8 cellular contexts compared by ENCODE assay signal in genomic region chr11:72080326-72081183, GRCh38. TPM values are rescaled to one million over a fixed set of nuclear protein-coding genes. Genes with fewer than 3 reads are reported as not detected.
DNase-seq lines count a peak whose midpoint lies in the region; ATAC-seq and TF ChIP-seq lines count a peak whose summit lies in the region.

LRRC51 (plus strand) TSS chr11:72080850; CDS start chr11:72089084, 8,234 bp downstream.
NUMA1 (minus strand) TSS chr11:72080542; CDS start chr11:72035943, 44,599 bp downstream.

- TF ChIP-seq CTCF in GM10248 (IDR thresholded peaks at IDR 0.05; ENCODE audit: control extremely low read depth, extremely low read depth, low read depth, missing control alignments) (no peak), SK-N-SH (IDR thresholded peaks at IDR 0.05) (no peak), suprapubic skin (IDR thresholded peaks at IDR 0.05) (no peak)

- H3K27me3 Mint-ChIP-seq in activated naive CD4-positive, alpha-beta T cell treated with anti-CD3 and anti-CD28 coated beads, Interleukin-2, amount 50 U/mL, for 24 hours = no peaks in the 10 kb centered on the region

- H3K36me3 Mint-ChIP-seq in activated naive CD4-positive, alpha-beta T cell treated with anti-CD3 and anti-CD28 coated beads, Interleukin-2, amount 50 U/mL, for 24 hours = no peaks in the 10 kb centered on the region

- H3K4me1 ChIP-seq in SK-N-SH (ENCODE audit: control insufficient read depth in 1 of 2, insufficient read depth in 2 of 2, low read depth in 1 of 2, low read length in 1 of 2) (peaks cover 8 to 20% of the 10 kb centered on the region in 2 experiments; a peak in 3 of 4 replicates), suprapubic skin (peaks cover 48% of the 10 kb centered on the region)

- H3K4me3 ChIP-seq in SK-N-SH (ENCODE audit: low read depth in 2 of 2, low read length in 1 of 2) (peak within 1 kb of the TSS; percentile 70 to 78), suprapubic skin (peak within 1 kb of the TSS; percentile 66)

- H3K9me3 ChIP-seq in SK-N-SH (no peaks in the 10 kb centered on the region), suprapubic skin (no peaks in the 10 kb centered on the region)

- CTCF ChIA-PET in GM10248 (lab: Yijun Ruan, JAX) (interaction anchor here (1.1 to 2.3 kb wide), 4 partner anchors 10 to 65 kb away, joined by 4 to 35 read pairs (median 7); no protein-coding TSS in a partner anchor), SK-N-SH (lab: Yijun Ruan, JAX) (interaction anchor here (1.4 to 7.8 kb wide), 4 partner anchors 17 to 350 kb away, joined by 3 to 99 read pairs (median 5); no protein-coding TSS in a partner anchor)

- H3K36me3 ChIP-seq in SK-N-SH (replicated peaks in 1 of 2; ENCODE audit: control insufficient read depth in 1 of 2, insufficient read depth in 2 of 2, low read length in 1 of 2) (no peaks in the 10 kb centered on the region), suprapubic skin (no peaks in the 10 kb centered on the region)

- ATAC-seq in HG02610 (IDR thresholded peaks at IDR 0.05; ENCODE audit: unreplicated experiment) = peak; percentile 92

- H3K4me1 Mint-ChIP-seq in activated naive CD4-positive, alpha-beta T cell treated with anti-CD3 and anti-CD28 coated beads, Interleukin-2, amount 50 U/mL, for 24 hours = peaks cover 54% of the 10 kb centered on the region

- POLR2A ChIA-PET in GM10248 (lab: Yijun Ruan, JAX) = no interaction called here
- POLR2A ChIA-PET in SK-N-SH (lab: Yijun Ruan, JAX) = interaction anchor here (0.6 to 1.6 kb wide), 4 partner anchors 11 to 52 kb away, joined by 3 to 6 read pairs (median 3); no protein-coding TSS in a partner anchor

- peaks cover 46% of the 10 kb centered on the region for H3K79me2 ChIP-seq in SK-N-SH (ENCODE audit: insufficient read depth)

- H2AFZ ChIP-seq in SK-N-SH (ENCODE audit: low read depth) = peak within 1 kb of the TSS; percentile 88

- peak within 1 kb of the TSS; percentile 78 for H3K9ac ChIP-seq in SK-N-SH

- H4K20me1 ChIP-seq in SK-N-SH (ENCODE audit: insufficient read depth) = no peaks in the 10 kb centered on the region

- no peaks in the 10 kb centered on the region for H3K9me2 ChIP-seq in SK-N-SH

- no peaks in the 10 kb centered on the region for H3F3A ChIP-seq in SK-N-SH (replicated peaks; ENCODE audit: insufficient read depth)

- H3K27me3 ChIP-seq in SK-N-SH (ENCODE audit: insufficient read depth) (no peaks in the 10 kb centered on the region), suprapubic skin (no peaks in the 10 kb centered on the region)

- peak within 1 kb of the TSS; percentile 88 for H3K27ac ChIP-seq in SK-N-SH (ENCODE audit: low read depth in 2 of 2, low read length in 1 of 2)
- H3K27ac ChIP-seq in suprapubic skin = peak within 1 kb of the TSS; percentile 86

- H3K4me3 Mint-ChIP-seq in activated naive CD4-positive, alpha-beta T cell treated with anti-CD3 and anti-CD28 coated beads, Interleukin-2, amount 50 U/mL, for 24 hours = peak within 1 kb of the TSS; percentile 92

- TF ChIP-seq EP300 in SK-N-SH (IDR thresholded peaks at IDR 0.05; ENCODE audit: borderline replicate concordance in 1 of 2, low read depth in 1 of 2, low read length in 1 of 2) = no peak; a peak in 1 of 4 replicates
- TF ChIP-seq EP300 in suprapubic skin (IDR thresholded peaks at IDR 0.05) = no peak

- H3K4me2 ChIP-seq in SK-N-SH = peak within 1 kb of the TSS; percentile 79

- peak within 1 kb of the TSS; percentile 94 for H3K27ac Mint-ChIP-seq in activated naive CD4-positive, alpha-beta T cell treated with anti-CD3 and anti-CD28 coated beads, Interleukin-2, amount 50 U/mL, for 24 hours

- WGBS in SK-N-SH (ENCODE audit: low lambda C conversion rate) = under 1% methylated on average over 52 of the region's 60 CpGs
- under 1% methylated on average over 39 of the region's 60 CpGs for WGBS in suprapubic skin

- peak in 1 of 2 donors; percentile 24 for TF ChIP-seq POLR2A in suprapubic skin (IDR thresholded peaks at IDR 0.05)

- DNase-seq in GM10248 (ENCODE audit: extremely low spot score) = peak; percentile 93
- peak; percentile 100 for DNase-seq in NCI-H1092 (lab: John Stamatoyannopoulos, UW)
- DNase-seq in SK-N-SH = peak; percentile 92
- peak; percentile 100 for DNase-seq in glomerular endothelial cell (ENCODE audit: extremely low read depth, low read depth, low spot score)
- DNase-seq in nucleus accumbens (lab: John Stamatoyannopoulos, UW) = peak; percentile 60 to 100 (median 98)
- peak; percentile 100 for DNase-seq in suprapubic skin (ENCODE audit: low spot score in 2 of 2)

- TF ChIP-seq RAD21 in SK-N-SH (IDR thresholded peaks at IDR 0.05; ENCODE audit: low read length) = no peak

- no peaks in the 10 kb centered on the region for H3K9me3 Mint-ChIP-seq in activated naive CD4-positive, alpha-beta T cell treated with anti-CD3 and anti-CD28 coated beads, Interleukin-2, amount 50 U/mL, for 24 hours

TF ChIP-seq in SK-N-SH, 30 proteins besides CTCF, POLR2A, EP300 and RAD21 (continues in another document):
- TF ChIP-seq GABPA (IDR thresholded peaks at IDR 0.05; ENCODE audit: low read depth) (peak; percentile 89), RXRA (IDR thresholded peaks at IDR 0.05; ENCODE audit: borderline replicate concordance, low read depth) (no peak), TAF1 (IDR thresholded peaks at IDR 0.05; ENCODE audit: borderline replicate concordance, low read depth, low read length) (peak; percentile 64; the same call in 1 of the 2 replicates), TEAD4 (IDR thresholded peaks at IDR 0.05; ENCODE audit: borderline replicate concordance, insufficient read depth) (no peak), SIN3A (IDR thresholded peaks at IDR 0.05; ENCODE audit: borderline replicate concordance, low read depth, low read length) (0 out of 2 replicates have a peak, but pooled peaks have one; percentile 23), MXI1 (IDR thresholded peaks at IDR 0.05; ENCODE audit: low read depth, low read length) (peak; percentile 95), YY1 (IDR thresholded peaks at IDR 0.05; ENCODE audit: low read depth) (peak; percentile 82; the same call in 1 of the 2 replicates), USF2 (IDR thresholded peaks at IDR 0.05; ENCODE audit: borderline replicate concordance, low read depth, low read length) (no peak), FOXJ3 (CRISPR knock-in tag; IDR thresholded peaks at IDR 0.05) (no peak), IRF3 (IDR thresholded peaks at IDR 0.05; ENCODE audit: low read depth, low read length) (peak; percentile 27; the same call in 1 of the 2 replicates), CHD2 (IDR thresholded peaks at IDR 0.05; ENCODE audit: low read length, partially characterized antibody) (peak; percentile 96), RFX5 (IDR thresholded peaks at IDR 0.05; ENCODE audit: low read length) (peak; percentile 99), MAX (IDR thresholded peaks at IDR 0.05; ENCODE audit: low read depth) (peak; percentile 69), ZBTB33 (IDR thresholded peaks at IDR 0.05; ENCODE audit: borderline replicate concordance, low read depth) (peak; percentile 86), TCF12 (IDR thresholded peaks at IDR 0.05) (no peak), NRF1 (IDR thresholded peaks at IDR 0.05; ENCODE audit: low read depth, low read length) (0 out of 2 replicates have a peak, but pooled peaks have one; percentile 26), EZH2phosphoT487 (IDR thresholded peaks at IDR 0.05; ENCODE audit: borderline replicate concordance, low read depth) (no peak), ELF1 (IDR thresholded peaks at IDR 0.05) (peak; percentile 96), FOXM1 (IDR thresholded peaks at IDR 0.05; ENCODE audit: low read depth) (peak; percentile 65)

RNA-seq across cellular contexts. Expression of gene LRRC51, which starts in this region (rescaled TPM):
- polyA plus RNA-seq in SK-N-SH (2012; rRNA removed) = 7.3 and 8.0 TPM in 2 replicates
- 6.2 and 8.5 TPM in 2 replicates for polyA plus RNA-seq in SK-N-SH (2012; cell fraction: cytosol; rRNA removed)
- 6.0 and 7.2 TPM in 2 replicates for polyA plus RNA-seq in SK-N-SH (2012; cell fraction: nucleus; rRNA removed)
- total RNA-seq in glomerular endothelial cell (3.4 and 7.8 TPM in 2 replicates), suprapubic skin (1 to 10 TPM; 3.7 to 9.9 (median 6.6) TPM)

RNA-seq across cellular contexts. Expression of gene NUMA1, which starts in this region (rescaled TPM):
- 111 TPM in 2 replicates for polyA plus RNA-seq in SK-N-SH (2012; rRNA removed)
- 32.2 and 47.9 TPM in 2 replicates for polyA plus RNA-seq in SK-N-SH (2012; cell fraction: cytosol; rRNA removed)
- 295 and 336 TPM in 2 replicates for polyA plus RNA-seq in SK-N-SH (2012; cell fraction: nucleus; rRNA removed)
- total RNA-seq in glomerular endothelial cell (120 and 200 TPM in 2 replicates), suprapubic skin (100 to 1,000 TPM; 296 to 845 (median 452) TPM)

Comparison
In these comparisons a context has a peak if more than half of its experiments do, and no peak if none do; other contexts are left out.
1. Peak in every context shown above with its lines: DNase-seq, ATAC-seq, H3K4me3 ChIP-seq and H3K27ac ChIP-seq.